1 cellular context compared by ENCODE assay signal in the genomic region with DNA sequence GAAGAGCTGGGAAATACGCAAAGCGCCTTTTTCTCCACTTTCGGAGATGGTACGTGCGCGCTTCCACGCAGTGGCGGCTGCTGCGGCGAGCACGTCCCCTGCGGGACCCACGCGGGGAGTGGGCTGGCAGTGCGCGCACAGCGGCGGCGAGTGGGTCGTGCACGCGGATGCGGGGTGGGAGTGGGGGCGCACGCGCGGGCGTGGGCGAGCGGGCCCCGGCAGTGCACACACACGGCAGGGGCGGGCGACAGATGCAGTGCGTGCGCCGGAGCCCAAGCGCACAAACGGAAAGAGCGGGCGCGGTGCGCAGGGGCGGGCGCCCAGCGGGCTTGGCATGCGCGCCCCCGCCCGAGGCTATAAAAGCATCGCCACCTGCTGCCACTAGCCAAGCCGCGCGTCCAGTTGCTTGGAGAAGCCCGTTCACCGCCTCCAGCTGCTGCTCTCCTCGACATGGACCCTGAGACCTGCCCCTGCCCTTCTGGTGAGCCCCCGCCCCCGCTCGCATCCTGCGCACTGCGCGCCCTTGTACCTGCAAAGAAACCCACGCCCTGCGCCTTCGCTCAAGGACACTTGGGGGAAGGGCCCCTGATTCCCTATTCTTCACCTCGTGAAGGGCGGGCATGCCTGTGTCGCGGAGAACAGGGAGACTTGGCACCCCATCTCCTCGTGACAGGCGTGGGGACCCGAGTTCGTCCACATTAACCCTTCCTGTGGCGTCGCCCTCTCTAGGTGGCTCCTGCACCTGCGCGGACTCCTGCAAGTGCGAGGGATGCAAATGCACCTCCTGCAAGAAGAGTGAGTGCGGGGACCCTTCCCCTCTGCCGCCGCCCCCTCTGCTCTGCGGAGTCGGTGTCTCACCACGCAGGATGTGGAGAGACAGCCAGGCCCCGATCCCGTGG.
TF ChIP-seq lines count a peak whose summit lies in the region.

A gene (plus strand): TSS at position 388 of the 899 bp plus-strand sequence. CDS start 63 bp downstream, at position 451.

TF ChIP-seq in WTC11, 78 proteins besides CTCF, POLR2A, EP300 and RAD21 (continued from another document):
- TF ChIP-seq, protein P1, sequence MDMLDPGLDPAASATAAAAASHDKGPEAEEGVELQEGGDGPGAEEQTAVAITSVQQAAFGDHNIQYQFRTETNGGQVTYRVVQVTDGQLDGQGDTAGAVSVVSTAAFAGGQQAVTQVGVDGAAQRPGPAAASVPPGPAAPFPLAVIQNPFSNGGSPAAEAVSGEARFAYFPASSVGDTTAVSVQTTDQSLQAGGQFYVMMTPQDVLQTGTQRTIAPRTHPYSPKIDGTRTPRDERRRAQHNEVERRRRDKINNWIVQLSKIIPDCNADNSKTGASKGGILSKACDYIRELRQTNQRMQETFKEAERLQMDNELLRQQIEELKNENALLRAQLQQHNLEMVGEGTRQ (CRISPR knock-in tag; IDR thresholded peaks at IDR 0.05), result 0 out of 2 replicates have a peak, but pooled peaks have one; percentile 7
- TF ChIP-seq, protein P2, sequence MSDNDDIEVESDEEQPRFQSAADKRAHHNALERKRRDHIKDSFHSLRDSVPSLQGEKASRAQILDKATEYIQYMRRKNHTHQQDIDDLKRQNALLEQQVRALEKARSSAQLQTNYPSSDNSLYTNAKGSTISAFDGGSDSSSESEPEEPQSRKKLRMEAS (CRISPR knock-in tag; IDR thresholded peaks at IDR 0.05), result 0 out of 2 replicates have a peak, but pooled peaks have one; percentile 45
- TF ChIP-seq, protein P3, sequence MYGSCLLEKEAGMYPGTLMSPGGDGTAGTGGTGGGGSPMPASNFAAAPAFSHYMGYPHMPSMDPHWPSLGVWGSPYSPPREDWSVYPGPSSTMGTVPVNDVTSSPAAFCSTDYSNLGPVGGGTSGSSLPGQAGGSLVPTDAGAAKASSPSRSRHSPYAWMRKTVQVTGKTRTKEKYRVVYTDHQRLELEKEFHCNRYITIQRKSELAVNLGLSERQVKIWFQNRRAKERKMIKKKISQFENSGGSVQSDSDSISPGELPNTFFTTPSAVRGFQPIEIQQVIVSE (CRISPR knock-in tag; IDR thresholded peaks at IDR 0.05; ENCODE audit: borderline replicate concordance), result no peak
- no peak for TF ChIP-seq ZNF232 (CRISPR knock-in tag; IDR thresholded peaks at IDR 0.05)
- TF ChIP-seq IRF2 (CRISPR knock-in tag; IDR thresholded peaks at IDR 0.05; ENCODE audit: borderline replicate concordance, low read depth), result no peak
- no peak for TF ChIP-seq ESRRA (CRISPR knock-in tag; IDR thresholded peaks at IDR 0.05; ENCODE audit: borderline replicate concordance)
- TF ChIP-seq FOXP1 (CRISPR knock-in tag; IDR thresholded peaks at IDR 0.05; ENCODE audit: borderline replicate concordance), result peak; percentile 50; the same call in 1 of the 2 replicates
- 0 out of 2 replicates have a peak, but pooled peaks have one; percentile 31 for TF ChIP-seq SP1 (CRISPR knock-in tag; conservative IDR thresholded peaks at IDR 0.05)
- TF ChIP-seq, protein P4, sequence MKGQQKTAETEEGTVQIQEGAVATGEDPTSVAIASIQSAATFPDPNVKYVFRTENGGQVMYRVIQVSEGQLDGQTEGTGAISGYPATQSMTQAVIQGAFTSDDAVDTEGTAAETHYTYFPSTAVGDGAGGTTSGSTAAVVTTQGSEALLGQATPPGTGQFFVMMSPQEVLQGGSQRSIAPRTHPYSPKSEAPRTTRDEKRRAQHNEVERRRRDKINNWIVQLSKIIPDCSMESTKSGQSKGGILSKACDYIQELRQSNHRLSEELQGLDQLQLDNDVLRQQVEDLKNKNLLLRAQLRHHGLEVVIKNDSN (CRISPR knock-in tag; IDR thresholded peaks at IDR 0.05), result no peak; the same call in 1 of the 2 replicates
- no peak for TF ChIP-seq TP53 (CRISPR knock-in tag; IDR thresholded peaks at IDR 0.05)
- TF ChIP-seq, protein P5, sequence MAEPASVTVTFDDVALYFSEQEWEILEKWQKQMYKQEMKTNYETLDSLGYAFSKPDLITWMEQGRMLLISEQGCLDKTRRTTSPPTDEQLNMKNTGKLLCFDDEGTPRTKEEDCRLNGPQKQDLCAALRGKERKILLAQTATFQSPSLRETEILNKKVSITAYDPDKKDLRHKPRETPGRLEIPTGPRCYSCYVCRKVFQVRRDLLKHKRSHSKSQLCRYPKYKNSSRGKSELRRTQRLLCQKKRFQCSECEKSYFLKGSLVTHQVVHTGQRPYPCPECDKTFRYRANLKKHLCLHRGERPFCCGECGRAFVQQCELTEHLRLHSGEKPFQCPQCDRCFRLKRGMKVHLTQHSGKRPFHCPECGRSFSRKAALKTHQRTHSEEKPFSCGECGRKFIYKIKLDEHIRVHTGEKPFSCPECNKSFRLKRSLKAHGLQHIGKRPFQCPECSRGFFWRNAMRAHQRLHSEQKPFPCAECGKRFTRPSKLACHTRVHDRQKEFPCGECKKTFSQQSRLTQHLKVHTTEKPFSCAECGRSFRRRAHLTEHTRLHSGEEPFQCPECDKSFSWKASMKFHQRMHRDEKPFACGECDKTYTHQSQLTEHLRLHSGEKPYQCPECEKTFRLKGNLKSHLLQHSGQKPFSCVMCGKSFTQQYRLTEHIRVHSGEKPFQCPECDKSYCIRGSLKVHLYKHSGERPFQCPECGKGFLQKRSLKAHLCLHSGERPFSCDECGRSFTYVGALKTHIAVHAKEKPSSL (CRISPR knock-in tag; conservative IDR thresholded peaks at IDR 0.05), result no peak
- TF ChIP-seq, protein P6, sequence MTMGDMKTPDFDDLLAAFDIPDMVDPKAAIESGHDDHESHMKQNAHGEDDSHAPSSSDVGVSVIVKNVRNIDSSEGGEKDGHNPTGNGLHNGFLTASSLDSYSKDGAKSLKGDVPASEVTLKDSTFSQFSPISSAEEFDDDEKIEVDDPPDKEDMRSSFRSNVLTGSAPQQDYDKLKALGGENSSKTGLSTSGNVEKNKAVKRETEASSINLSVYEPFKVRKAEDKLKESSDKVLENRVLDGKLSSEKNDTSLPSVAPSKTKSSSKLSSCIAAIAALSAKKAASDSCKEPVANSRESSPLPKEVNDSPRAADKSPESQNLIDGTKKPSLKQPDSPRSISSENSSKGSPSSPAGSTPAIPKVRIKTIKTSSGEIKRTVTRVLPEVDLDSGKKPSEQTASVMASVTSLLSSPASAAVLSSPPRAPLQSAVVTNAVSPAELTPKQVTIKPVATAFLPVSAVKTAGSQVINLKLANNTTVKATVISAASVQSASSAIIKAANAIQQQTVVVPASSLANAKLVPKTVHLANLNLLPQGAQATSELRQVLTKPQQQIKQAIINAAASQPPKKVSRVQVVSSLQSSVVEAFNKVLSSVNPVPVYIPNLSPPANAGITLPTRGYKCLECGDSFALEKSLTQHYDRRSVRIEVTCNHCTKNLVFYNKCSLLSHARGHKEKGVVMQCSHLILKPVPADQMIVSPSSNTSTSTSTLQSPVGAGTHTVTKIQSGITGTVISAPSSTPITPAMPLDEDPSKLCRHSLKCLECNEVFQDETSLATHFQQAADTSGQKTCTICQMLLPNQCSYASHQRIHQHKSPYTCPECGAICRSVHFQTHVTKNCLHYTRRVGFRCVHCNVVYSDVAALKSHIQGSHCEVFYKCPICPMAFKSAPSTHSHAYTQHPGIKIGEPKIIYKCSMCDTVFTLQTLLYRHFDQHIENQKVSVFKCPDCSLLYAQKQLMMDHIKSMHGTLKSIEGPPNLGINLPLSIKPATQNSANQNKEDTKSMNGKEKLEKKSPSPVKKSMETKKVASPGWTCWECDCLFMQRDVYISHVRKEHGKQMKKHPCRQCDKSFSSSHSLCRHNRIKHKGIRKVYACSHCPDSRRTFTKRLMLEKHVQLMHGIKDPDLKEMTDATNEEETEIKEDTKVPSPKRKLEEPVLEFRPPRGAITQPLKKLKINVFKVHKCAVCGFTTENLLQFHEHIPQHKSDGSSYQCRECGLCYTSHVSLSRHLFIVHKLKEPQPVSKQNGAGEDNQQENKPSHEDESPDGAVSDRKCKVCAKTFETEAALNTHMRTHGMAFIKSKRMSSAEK (CRISPR knock-in tag; IDR thresholded peaks at IDR 0.05; ENCODE audit: borderline replicate concordance), result no peak
- TF ChIP-seq SOX15 (CRISPR knock-in tag; IDR thresholded peaks at IDR 0.05), result no peak
- TF ChIP-seq, protein P7, sequence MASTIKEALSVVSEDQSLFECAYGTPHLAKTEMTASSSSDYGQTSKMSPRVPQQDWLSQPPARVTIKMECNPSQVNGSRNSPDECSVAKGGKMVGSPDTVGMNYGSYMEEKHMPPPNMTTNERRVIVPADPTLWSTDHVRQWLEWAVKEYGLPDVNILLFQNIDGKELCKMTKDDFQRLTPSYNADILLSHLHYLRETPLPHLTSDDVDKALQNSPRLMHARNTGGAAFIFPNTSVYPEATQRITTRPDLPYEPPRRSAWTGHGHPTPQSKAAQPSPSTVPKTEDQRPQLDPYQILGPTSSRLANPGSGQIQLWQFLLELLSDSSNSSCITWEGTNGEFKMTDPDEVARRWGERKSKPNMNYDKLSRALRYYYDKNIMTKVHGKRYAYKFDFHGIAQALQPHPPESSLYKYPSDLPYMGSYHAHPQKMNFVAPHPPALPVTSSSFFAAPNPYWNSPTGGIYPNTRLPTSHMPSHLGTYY (CRISPR knock-in tag; IDR thresholded peaks at IDR 0.05), result no peak
- TF ChIP-seq ZNF138 (CRISPR knock-in tag; conservative IDR thresholded peaks at IDR 0.05), result 0 out of 2 replicates have a peak, but pooled peaks have one; percentile 24
- TF ChIP-seq MYBL2 (CRISPR knock-in tag; IDR thresholded peaks at IDR 0.05), result 0 out of 2 replicates have a peak, but pooled peaks have one; percentile 37
- TF ChIP-seq FOXK1 (CRISPR knock-in tag; IDR thresholded peaks at IDR 0.05), result 0 out of 2 replicates have a peak, but pooled peaks have one; percentile 45
- TF ChIP-seq, protein P8, sequence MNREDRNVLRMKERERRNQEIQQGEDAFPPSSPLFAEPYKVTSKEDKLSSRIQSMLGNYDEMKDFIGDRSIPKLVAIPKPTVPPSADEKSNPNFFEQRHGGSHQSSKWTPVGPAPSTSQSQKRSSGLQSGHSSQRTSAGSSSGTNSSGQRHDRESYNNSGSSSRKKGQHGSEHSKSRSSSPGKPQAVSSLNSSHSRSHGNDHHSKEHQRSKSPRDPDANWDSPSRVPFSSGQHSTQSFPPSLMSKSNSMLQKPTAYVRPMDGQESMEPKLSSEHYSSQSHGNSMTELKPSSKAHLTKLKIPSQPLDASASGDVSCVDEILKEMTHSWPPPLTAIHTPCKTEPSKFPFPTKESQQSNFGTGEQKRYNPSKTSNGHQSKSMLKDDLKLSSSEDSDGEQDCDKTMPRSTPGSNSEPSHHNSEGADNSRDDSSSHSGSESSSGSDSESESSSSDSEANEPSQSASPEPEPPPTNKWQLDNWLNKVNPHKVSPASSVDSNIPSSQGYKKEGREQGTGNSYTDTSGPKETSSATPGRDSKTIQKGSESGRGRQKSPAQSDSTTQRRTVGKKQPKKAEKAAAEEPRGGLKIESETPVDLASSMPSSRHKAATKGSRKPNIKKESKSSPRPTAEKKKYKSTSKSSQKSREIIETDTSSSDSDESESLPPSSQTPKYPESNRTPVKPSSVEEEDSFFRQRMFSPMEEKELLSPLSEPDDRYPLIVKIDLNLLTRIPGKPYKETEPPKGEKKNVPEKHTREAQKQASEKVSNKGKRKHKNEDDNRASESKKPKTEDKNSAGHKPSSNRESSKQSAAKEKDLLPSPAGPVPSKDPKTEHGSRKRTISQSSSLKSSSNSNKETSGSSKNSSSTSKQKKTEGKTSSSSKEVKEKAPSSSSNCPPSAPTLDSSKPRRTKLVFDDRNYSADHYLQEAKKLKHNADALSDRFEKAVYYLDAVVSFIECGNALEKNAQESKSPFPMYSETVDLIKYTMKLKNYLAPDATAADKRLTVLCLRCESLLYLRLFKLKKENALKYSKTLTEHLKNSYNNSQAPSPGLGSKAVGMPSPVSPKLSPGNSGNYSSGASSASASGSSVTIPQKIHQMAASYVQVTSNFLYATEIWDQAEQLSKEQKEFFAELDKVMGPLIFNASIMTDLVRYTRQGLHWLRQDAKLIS (CRISPR knock-in tag; IDR thresholded peaks at IDR 0.05; ENCODE audit: borderline replicate concordance), result no peak
- TF ChIP-seq HMGA2 (CRISPR knock-in tag; IDR thresholded peaks at IDR 0.05), result no peak
- TF ChIP-seq, protein P9, sequence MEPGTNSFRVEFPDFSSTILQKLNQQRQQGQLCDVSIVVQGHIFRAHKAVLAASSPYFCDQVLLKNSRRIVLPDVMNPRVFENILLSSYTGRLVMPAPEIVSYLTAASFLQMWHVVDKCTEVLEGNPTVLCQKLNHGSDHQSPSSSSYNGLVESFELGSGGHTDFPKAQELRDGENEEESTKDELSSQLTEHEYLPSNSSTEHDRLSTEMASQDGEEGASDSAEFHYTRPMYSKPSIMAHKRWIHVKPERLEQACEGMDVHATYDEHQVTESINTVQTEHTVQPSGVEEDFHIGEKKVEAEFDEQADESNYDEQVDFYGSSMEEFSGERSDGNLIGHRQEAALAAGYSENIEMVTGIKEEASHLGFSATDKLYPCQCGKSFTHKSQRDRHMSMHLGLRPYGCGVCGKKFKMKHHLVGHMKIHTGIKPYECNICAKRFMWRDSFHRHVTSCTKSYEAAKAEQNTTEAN (CRISPR knock-in tag; IDR thresholded peaks at IDR 0.05), result 0 out of 2 replicates have a peak, but pooled peaks have one; percentile 60
- no peak for TF ChIP-seq ATF1 (CRISPR knock-in tag; IDR thresholded peaks at IDR 0.05)
- TF ChIP-seq NFE2L1 (CRISPR knock-in tag; IDR thresholded peaks at IDR 0.05), result peak; percentile 40; the same call in 1 of the 2 replicates
- TF ChIP-seq GTF2I (CRISPR knock-in tag; conservative IDR thresholded peaks at IDR 0.05), result no peak
- TF ChIP-seq RELA (CRISPR knock-in tag; IDR thresholded peaks at IDR 0.05; ENCODE audit: borderline replicate concordance), result no peak
